Comparison of ENCODE assay signal across 8 cellular contexts in the genomic region with DNA sequence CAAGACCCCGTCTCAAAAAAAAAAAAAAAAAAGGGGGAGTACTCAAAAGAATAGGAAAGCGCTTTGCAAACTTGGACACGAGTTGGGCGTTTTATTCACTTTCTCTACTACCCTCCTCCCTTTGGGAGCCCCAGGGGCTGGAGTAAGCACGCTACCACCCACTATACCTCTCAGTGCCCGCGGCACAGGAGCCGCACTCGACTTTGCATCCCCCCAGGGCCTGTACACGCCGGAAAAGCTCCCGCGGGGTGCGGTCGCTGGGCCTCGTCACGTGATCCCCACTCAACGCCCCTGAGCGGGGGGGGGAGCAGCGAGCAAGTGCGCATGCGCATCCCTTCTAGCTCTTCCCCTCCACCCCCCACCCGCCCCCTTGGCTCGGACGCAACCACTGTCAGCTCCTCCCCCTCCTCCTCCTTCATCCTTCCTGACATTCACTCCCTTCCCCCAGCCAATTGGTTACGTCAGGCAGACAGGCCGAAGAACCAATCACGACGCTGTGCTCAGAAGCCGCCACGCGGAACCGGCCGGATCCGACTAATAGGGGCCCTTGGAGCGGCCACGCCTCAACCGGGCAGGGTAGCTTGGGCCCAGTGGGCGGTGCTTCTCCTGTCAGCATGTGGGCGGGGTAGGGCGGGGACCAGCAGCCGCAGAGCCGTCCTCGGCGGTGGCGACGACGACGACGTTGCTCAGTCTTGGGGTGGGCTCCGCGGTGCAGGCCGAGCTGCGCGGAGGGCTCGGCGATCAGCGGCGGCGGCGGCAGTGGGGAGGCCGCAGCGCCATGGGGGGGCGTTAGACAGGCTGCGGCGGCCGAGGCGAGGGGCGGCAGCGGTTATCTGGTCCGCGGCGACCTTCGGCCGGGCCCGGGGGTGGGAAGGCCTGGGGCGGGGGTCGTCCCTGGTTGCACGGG. TPM values are rescaled to one million over a fixed set of nuclear protein-coding genes. Genes with fewer than 3 reads are reported as not detected.
A peak's percentile ranks its signal among the peaks of the same experiment; 100 is the strongest.
DNase-seq lines count a peak whose midpoint lies in the region; ATAC-seq and TF ChIP-seq lines count a peak whose summit lies in the region.

A gene with protein sequence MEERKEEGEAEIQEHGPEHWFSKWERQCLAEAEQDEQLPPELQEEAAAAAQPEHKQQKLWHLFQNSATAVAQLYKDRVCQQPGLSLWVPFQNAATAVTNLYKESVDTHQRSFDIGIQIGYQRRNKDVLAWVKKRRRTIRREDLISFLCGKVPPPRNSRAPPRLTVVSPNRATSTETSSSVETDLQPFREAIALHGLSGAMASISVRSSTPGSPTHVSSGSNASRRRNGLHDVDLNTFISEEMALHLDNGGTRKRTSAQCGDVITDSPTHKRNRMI (plus strand): TSS at position 685 of the 907 bp plus-strand sequence. CDS start 401 bp downstream, outside the sequence.

- CTCF ChIA-PET in A673 (lab: Charles Lee): interaction anchor here (0.6 to 1.0 kb wide), 7 partner anchors 48 to 436 kb away, joined by 3 to 13 read pairs (median 4); no protein-coding TSS in a partner anchor

- TF ChIP-seq POLR2A in breast epithelium (IDR thresholded peaks at IDR 0.05): peak; percentile 96

- H3K36me3 ChIP-seq in A673 (ENCODE audit: insufficient read depth, low read length, poor library complexity, severe bottlenecking): peaks cover 32% of the 10 kb centered on the region
- no peaks in the 10 kb centered on the region for H3K36me3 ChIP-seq in breast epithelium

- H3K27ac ChIP-seq in A673 (ENCODE audit: low read depth, low read length, poor library complexity, severe bottlenecking): peak within 1 kb of the TSS; percentile 97
- H3K27ac ChIP-seq in VCaP: peak within 1 kb of the TSS; percentile 89
- peak within 1 kb of the TSS; percentile 97 to 99 for H3K27ac ChIP-seq in breast epithelium
- peak within 1 kb of the TSS; percentile 94 to 100 (median 99) for H3K27ac ChIP-seq in skin epidermis

- POLR2A ChIA-PET in A673 (lab: Charles Lee; ENCODE audit: low non-redundant PET): interaction anchor here (0.6 to 0.8 kb wide), 10 partner anchors 9 to 799 kb away, joined by 3 to 8 read pairs (median 4); partner anchors contain the start of gene CARHSP1

- H3K4me1 ChIP-seq in A673 (ENCODE audit: insufficient read depth, low read length, poor library complexity, severe bottlenecking) (peaks cover 23% of the 10 kb centered on the region), breast epithelium (peaks cover 0 to 9% of the 10 kb centered on the region in 2 donors)

- intact Hi-C loops in A673 (cut with micrococcal nuclease; ENCODE audit: unreplicated experiment): loop anchor here (5.0 kb wide), 4 partner anchors 44 to 514 kb away; partner anchors contain the start of gene USP7
- intact Hi-C loops in breast epithelium (cut with DNase I; ENCODE audit: low total_unique reads): no loop called here

- BruUV-seq in A673 (replicated peaks; lab: Mats Ljungman, UMichigan): no TSS peak

- DNase-seq in A673 (ENCODE audit: low spot score) (peak; percentile 100), NCI-H2196 (lab: John Stamatoyannopoulos, UW; ENCODE audit: unreplicated experiment) (peak; percentile 99), breast epithelium (ENCODE audit: low spot score in 2 of 2) (peak; percentile 100)

- ATAC-seq in GM18868 (IDR thresholded peaks at IDR 0.05; ENCODE audit: unreplicated experiment) (peak; percentile 90), HG03108 (IDR thresholded peaks at IDR 0.05; ENCODE audit: unreplicated experiment) (peak; percentile 83)

- H3K4me3 ChIP-seq in A673 (ENCODE audit: low read depth, low read length, poor library complexity, severe bottlenecking): peak within 1 kb of the TSS; percentile 70
- peak within 1 kb of the TSS; percentile 82 to 99 (median 88) for H3K4me3 ChIP-seq in breast epithelium
- peak within 1 kb of the TSS; percentile 90 for H3K4me3 ChIP-seq in iPS-18c (ENCODE audit: insufficient read depth, low read depth, low read length)
- peak within 1 kb of the TSS; percentile 87 to 99 (median 96) for H3K4me3 ChIP-seq in skin epidermis

- H3K27me3 ChIP-seq in A673 (replicated peaks; ENCODE audit: insufficient read depth, low read depth, low read length, poor library complexity) (no peaks in the 10 kb centered on the region), breast epithelium (no peaks in the 10 kb centered on the region)

- no peaks in the 10 kb centered on the region for H3K9me3 ChIP-seq in A673 (ENCODE audit: low read depth, low read length, poor library complexity, severe bottlenecking)
- no peaks in the 10 kb centered on the region for H3K9me3 ChIP-seq in breast epithelium
- peaks cover 2% of the 10 kb centered on the region for H3K9me3 ChIP-seq in iPS-18c (ENCODE audit: control insufficient read depth, insufficient read depth, low read length)

- TF ChIP-seq CTCF in A673 (conservative IDR thresholded peaks at IDR 0.05; ENCODE audit: low read depth, low read length) (no peak), VCaP (conservative IDR thresholded peaks at IDR 0.05) (no peak), breast epithelium (IDR thresholded peaks at IDR 0.05) (no peak)

RNA-seq across cellular contexts. Expression of the gene that starts here (rescaled TPM):
- total RNA-seq in A673 (2021): 83.8 and 90.4 TPM in 2 replicates
- total RNA-seq in breast epithelium: 10 to 100 TPM; 39.0 to 63.5 (median 50.1) TPM

Comparison
In these comparisons a context has a peak if more than half of its experiments do, and no peak if none do; other contexts are left out.
1. Peak in every context shown above with its lines: DNase-seq, ATAC-seq, H3K4me3 ChIP-seq and H3K27ac ChIP-seq.